Comparison of ENCODE assay signal across 1 cellular context in the genomic region with DNA sequence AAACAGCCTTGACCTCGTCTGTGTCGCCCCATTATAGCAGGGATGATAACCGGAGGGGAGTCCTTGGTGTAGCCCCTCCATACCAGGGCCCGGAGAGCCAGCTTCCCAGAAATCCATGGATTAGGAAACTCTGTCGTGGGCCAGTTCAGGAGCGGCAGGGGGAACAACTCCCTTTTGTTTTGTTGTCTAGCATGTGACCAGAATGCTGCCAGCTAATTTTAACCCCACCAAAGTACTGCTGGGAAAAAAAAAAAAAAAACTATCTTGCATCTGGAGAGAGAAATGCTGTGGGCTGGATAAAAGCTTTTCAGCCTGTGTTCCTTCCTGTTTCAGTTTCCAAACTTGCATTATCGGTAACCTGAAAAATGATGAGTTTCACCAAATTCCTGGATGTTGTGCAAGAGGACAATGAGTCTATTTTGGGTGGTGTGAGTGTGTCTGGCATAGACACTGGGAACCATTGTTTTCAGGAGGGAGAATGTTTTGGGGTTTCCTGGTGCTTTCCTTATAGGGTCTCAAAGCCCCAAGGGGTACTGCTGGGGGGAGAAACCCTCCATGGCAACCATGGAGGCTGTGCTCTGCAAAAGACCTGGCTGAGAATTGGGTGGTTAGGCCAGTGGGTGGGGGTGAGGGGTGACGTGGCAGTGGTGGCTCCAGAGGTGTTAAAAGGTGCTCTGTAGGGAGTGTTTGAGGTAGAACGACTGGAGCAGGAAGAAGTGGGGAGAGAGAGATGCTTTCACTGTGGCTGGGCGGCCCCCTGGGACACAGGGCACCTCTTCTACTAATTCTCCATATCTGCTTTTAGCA.
TF ChIP-seq lines count a peak whose summit lies in the region.

No MANE protein-coding gene starts in this region.

TF ChIP-seq in HepG2, 621 proteins besides CTCF, POLR2A, EP300 and RAD21 (continued from another document):
- peak; percentile 40; the same call in 1 of the 2 replicates for TF ChIP-seq MAFF (IDR thresholded peaks at IDR 0.05; ENCODE audit: low read depth, low read length)
- no peak for TF ChIP-seq ZNF724P (CRISPR knock-in tag; IDR thresholded peaks at IDR 0.05; ENCODE audit: borderline replicate concordance)
- TF ChIP-seq, protein P1, sequence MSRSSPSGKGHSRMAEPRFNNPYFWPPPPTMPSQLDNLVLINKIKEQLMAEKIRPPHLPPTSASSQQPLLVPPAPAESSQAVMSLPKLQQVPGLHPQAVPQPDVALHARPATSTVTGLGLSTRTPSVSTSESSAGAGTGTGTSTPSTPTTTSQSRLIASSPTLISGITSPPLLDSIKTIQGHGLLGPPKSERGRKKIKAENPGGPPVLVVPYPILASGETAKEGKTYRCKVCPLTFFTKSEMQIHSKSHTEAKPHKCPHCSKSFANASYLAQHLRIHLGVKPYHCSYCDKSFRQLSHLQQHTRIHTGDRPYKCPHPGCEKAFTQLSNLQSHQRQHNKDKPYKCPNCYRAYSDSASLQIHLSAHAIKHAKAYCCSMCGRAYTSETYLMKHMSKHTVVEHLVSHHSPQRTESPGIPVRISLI (CRISPR knock-in tag; IDR thresholded peaks at IDR 0.05; ENCODE audit: borderline replicate concordance) = peak; percentile 85
- TF ChIP-seq SALL1 (CRISPR knock-in tag; IDR thresholded peaks at IDR 0.05) = peak; percentile 12; the same call in 1 of the 2 replicates
- peak; percentile 68 for TF ChIP-seq MED1 (CRISPR knock-in tag; IDR thresholded peaks at IDR 0.05)
- TF ChIP-seq ZNF761 (CRISPR knock-in tag; conservative IDR thresholded peaks at IDR 0.05) = no peak
- TF ChIP-seq, protein P2, sequence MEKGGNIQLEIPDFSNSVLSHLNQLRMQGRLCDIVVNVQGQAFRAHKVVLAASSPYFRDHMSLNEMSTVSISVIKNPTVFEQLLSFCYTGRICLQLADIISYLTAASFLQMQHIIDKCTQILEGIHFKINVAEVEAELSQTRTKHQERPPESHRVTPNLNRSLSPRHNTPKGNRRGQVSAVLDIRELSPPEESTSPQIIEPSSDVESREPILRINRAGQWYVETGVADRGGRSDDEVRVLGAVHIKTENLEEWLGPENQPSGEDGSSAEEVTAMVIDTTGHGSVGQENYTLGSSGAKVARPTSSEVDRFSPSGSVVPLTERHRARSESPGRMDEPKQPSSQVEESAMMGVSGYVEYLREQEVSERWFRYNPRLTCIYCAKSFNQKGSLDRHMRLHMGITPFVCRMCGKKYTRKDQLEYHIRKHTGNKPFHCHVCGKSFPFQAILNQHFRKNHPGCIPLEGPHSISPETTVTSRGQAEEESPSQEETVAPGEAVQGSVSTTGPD (CRISPR knock-in tag; IDR thresholded peaks at IDR 0.05) = peak; percentile 89
- TF ChIP-seq ZNF543 (CRISPR knock-in tag; IDR thresholded peaks at IDR 0.05) = no peak
- peak; percentile 40; the same call in 1 of the 2 replicates for TF ChIP-seq SP5 (CRISPR knock-in tag; IDR thresholded peaks at IDR 0.05; ENCODE audit: borderline replicate concordance, low read depth)
- peak; percentile 32; the same call in 1 of the 2 replicates for TF ChIP-seq TGIF2 (CRISPR knock-in tag; IDR thresholded peaks at IDR 0.05)
- peak; percentile 34; the same call in 1 of the 2 replicates for TF ChIP-seq ELF1 (CRISPR knock-in tag; IDR thresholded peaks at IDR 0.05)
- TF ChIP-seq, protein P3, sequence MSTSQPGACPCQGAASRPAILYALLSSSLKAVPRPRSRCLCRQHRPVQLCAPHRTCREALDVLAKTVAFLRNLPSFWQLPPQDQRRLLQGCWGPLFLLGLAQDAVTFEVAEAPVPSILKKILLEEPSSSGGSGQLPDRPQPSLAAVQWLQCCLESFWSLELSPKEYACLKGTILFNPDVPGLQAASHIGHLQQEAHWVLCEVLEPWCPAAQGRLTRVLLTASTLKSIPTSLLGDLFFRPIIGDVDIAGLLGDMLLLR (CRISPR knock-in tag; IDR thresholded peaks at IDR 0.05) = no peak
- TF ChIP-seq NKX3-1 (CRISPR knock-in tag; IDR thresholded peaks at IDR 0.05) = 0 out of 2 replicates have a peak, but pooled peaks have one; percentile 58
- TF ChIP-seq CEBPB (IDR thresholded peaks at IDR 0.05; ENCODE audit: borderline replicate concordance, low read depth, low read length) = peak; percentile 97
- TF ChIP-seq, protein P4, sequence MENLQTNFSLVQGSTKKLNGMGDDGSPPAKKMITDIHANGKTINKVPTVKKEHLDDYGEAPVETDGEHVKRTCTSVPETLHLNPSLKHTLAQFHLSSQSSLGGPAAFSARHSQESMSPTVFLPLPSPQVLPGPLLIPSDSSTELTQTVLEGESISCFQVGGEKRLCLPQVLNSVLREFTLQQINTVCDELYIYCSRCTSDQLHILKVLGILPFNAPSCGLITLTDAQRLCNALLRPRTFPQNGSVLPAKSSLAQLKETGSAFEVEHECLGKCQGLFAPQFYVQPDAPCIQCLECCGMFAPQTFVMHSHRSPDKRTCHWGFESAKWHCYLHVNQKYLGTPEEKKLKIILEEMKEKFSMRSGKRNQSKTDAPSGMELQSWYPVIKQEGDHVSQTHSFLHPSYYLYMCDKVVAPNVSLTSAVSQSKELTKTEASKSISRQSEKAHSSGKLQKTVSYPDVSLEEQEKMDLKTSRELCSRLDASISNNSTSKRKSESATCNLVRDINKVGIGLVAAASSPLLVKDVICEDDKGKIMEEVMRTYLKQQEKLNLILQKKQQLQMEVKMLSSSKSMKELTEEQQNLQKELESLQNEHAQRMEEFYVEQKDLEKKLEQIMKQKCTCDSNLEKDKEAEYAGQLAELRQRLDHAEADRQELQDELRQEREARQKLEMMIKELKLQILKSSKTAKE (CRISPR knock-in tag; IDR thresholded peaks at IDR 0.05; ENCODE audit: borderline replicate concordance) = 0 out of 2 replicates have a peak, but pooled peaks have one; percentile 41
- TF ChIP-seq, protein P5, sequence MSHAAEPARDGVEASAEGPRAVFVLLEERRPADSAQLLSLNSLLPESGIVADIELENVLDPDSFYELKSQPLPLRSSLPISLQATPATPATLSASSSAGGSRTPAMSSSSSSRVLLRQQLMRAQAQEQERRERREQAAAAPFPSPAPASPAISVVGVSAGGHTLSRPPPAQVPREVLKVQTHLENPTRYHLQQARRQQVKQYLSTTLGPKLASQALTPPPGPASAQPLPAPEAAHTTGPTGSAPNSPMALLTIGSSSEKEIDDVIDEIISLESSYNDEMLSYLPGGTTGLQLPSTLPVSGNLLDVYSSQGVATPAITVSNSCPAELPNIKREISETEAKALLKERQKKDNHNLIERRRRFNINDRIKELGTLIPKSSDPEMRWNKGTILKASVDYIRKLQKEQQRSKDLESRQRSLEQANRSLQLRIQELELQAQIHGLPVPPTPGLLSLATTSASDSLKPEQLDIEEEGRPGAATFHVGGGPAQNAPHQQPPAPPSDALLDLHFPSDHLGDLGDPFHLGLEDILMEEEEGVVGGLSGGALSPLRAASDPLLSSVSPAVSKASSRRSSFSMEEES (CRISPR knock-in tag; IDR thresholded peaks at IDR 0.05) = peak; percentile 62; the same call in 1 of the 2 replicates
- TF ChIP-seq, protein P6, sequence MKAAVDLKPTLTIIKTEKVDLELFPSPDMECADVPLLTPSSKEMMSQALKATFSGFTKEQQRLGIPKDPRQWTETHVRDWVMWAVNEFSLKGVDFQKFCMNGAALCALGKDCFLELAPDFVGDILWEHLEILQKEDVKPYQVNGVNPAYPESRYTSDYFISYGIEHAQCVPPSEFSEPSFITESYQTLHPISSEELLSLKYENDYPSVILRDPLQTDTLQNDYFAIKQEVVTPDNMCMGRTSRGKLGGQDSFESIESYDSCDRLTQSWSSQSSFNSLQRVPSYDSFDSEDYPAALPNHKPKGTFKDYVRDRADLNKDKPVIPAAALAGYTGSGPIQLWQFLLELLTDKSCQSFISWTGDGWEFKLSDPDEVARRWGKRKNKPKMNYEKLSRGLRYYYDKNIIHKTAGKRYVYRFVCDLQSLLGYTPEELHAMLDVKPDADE (CRISPR knock-in tag; IDR thresholded peaks at IDR 0.05) = no peak
- TF ChIP-seq TARDBP (CRISPR knock-in tag; IDR thresholded peaks at IDR 0.05) = no peak
- TF ChIP-seq, protein P7, sequence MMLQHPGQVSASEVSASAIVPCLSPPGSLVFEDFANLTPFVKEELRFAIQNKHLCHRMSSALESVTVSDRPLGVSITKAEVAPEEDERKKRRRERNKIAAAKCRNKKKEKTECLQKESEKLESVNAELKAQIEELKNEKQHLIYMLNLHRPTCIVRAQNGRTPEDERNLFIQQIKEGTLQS (CRISPR knock-in tag; IDR thresholded peaks at IDR 0.05) = peak; percentile 35; the same call in 1 of the 2 replicates
- TF ChIP-seq HDAC2 (CRISPR knock-in tag; IDR thresholded peaks at IDR 0.05) = peak; percentile 57; the same call in 1 of the 2 replicates
- no peak for TF ChIP-seq ZSCAN29 (CRISPR knock-in tag; conservative IDR thresholded peaks at IDR 0.05)
- TF ChIP-seq HNF4G (IDR thresholded peaks at IDR 0.05; ENCODE audit: borderline replicate concordance, low read depth, low read length) = peak; percentile 18; the same call in 1 of the 2 replicates
- TF ChIP-seq HNF4G (CRISPR knock-in tag; IDR thresholded peaks at IDR 0.05; ENCODE audit: borderline replicate concordance, low read depth) = no peak
- TF ChIP-seq ZBTB7B (CRISPR knock-in tag; IDR thresholded peaks at IDR 0.05) = peak; percentile 70; the same call in 1 of the 2 replicates
- peak; percentile 78 for TF ChIP-seq GATAD2A (CRISPR knock-in tag; IDR thresholded peaks at IDR 0.05)
- TF ChIP-seq, protein P8, sequence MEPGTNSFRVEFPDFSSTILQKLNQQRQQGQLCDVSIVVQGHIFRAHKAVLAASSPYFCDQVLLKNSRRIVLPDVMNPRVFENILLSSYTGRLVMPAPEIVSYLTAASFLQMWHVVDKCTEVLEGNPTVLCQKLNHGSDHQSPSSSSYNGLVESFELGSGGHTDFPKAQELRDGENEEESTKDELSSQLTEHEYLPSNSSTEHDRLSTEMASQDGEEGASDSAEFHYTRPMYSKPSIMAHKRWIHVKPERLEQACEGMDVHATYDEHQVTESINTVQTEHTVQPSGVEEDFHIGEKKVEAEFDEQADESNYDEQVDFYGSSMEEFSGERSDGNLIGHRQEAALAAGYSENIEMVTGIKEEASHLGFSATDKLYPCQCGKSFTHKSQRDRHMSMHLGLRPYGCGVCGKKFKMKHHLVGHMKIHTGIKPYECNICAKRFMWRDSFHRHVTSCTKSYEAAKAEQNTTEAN (CRISPR knock-in tag; conservative IDR thresholded peaks at IDR 0.05) = 0 out of 2 replicates have a peak, but pooled peaks have one; percentile 42
- TF ChIP-seq, protein P9, sequence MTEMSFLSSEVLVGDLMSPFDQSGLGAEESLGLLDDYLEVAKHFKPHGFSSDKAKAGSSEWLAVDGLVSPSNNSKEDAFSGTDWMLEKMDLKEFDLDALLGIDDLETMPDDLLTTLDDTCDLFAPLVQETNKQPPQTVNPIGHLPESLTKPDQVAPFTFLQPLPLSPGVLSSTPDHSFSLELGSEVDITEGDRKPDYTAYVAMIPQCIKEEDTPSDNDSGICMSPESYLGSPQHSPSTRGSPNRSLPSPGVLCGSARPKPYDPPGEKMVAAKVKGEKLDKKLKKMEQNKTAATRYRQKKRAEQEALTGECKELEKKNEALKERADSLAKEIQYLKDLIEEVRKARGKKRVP (CRISPR knock-in tag; IDR thresholded peaks at IDR 0.05) = 0 out of 4 replicates have a peak, but pooled peaks of 1 of the 2 experiments have one; percentile 40
- TF ChIP-seq IKZF1 (IDR thresholded peaks at IDR 0.05) = no peak
- no peak for TF ChIP-seq ZNF432 (CRISPR knock-in tag; IDR thresholded peaks at IDR 0.05; ENCODE audit: borderline replicate concordance)
- 0 out of 2 replicates have a peak, but pooled peaks have one; percentile 50 for TF ChIP-seq KMT2B (CRISPR knock-in tag; IDR thresholded peaks at IDR 0.05)
- TF ChIP-seq BHLHE40 (IDR thresholded peaks at IDR 0.05; ENCODE audit: low read length) = 0 out of 2 replicates have a peak, but pooled peaks have one; percentile 23
- TF ChIP-seq GTF3A (CRISPR knock-in tag; conservative IDR thresholded peaks at IDR 0.05) = no peak
- 0 out of 2 replicates have a peak, but pooled peaks have one; percentile 45 for TF ChIP-seq KLF6 (CRISPR knock-in tag; IDR thresholded peaks at IDR 0.05)
- 0 out of 2 replicates have a peak, but pooled peaks have one; percentile 34 for TF ChIP-seq NFKBIZ (CRISPR knock-in tag; IDR thresholded peaks at IDR 0.05)
